24 cellular contexts compared by ENCODE assay signal in the genomic region with DNA sequence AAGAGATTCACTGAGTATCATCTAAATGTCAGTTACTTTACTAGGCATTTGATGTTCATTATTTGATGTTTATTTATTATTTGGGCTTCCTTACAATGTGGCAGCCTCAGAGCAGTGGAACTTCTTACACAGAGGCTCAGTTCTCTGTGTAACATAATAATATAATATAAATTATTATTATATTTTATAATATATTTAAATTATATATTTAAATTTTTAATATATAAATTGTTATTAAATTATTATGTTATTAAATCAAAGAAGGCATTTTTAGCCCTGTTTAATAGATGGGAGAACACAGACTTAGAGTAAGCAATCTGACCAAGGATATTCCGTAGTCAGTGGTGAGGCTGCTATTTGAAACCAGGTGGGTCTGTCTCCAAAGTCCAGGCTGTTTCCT.
"Had no signal": no experiment of that assay in that cellular context is flagged by ENCODE, and none has a peak within 500 bp of the region (broad histone marks: within the 10 kb centered on the region; RNA-seq: fewer than 3 reads in every experiment).

No MANE protein-coding gene starts in this region.

- ATAC-seq: stimulated activated memory B cell treated with anti-CD40 and anti-IgM and Interleukin-4, amounts not matched to agents 10 μg/mL and 1 μg/mL and 100 μg/mL, for 72 hours; stimulated activated naive B cell treated with anti-CD40 and anti-IgM and Interleukin-4, amounts not matched to agents 10 μg/mL and 1 μg/mL and 100 μg/mL, for 72 hours; stimulated activated naive CD8-positive, alpha-beta T cell treated with anti-CD3 and anti-CD28 coated beads, Interleukin-15, amount 100 ng/mL, for 72 hours; stimulated activated naive CD8-positive, alpha-beta T cell treated with anti-CD3 and anti-CD28 coated beads, Interleukin-15, Interleukin-2, amounts not matched to agents 100 U/mL and 50 U/mL, for 24 hours; upper lobe of right lung had no signal

- H3K9me3 Mint-ChIP-seq: stimulated activated memory B cell treated with anti-CD40 and anti-IgM and Interleukin-4, amounts not matched to agents 10 μg/mL and 1 μg/mL and 100 μg/mL, for 72 hours; stimulated activated naive CD8-positive, alpha-beta T cell treated with anti-CD3 and anti-CD28 coated beads, Interleukin-15, Interleukin-2, amounts not matched to agents 100 ng/mL and 50 ng/mL, for 24 hours; type B pancreatic cell had no signal

- H3K4me1 Mint-ChIP-seq: stimulated activated memory B cell treated with anti-CD40 and anti-IgM and Interleukin-4, amounts not matched to agents 10 μg/mL and 1 μg/mL and 100 μg/mL, for 72 hours; stimulated activated naive B cell treated with anti-CD40 and anti-IgM and Interleukin-4, amounts not matched to agents 10 μg/mL and 1 μg/mL and 100 μg/mL, for 72 hours; stimulated activated naive CD8-positive, alpha-beta T cell treated with anti-CD3 and anti-CD28 coated beads, Interleukin-15, amount 100 ng/mL, for 72 hours had no signal

- H3K27me3 Mint-ChIP-seq: stimulated activated memory B cell treated with anti-CD40 and anti-IgM and Interleukin-4, amounts not matched to agents 10 μg/mL and 1 μg/mL and 100 μg/mL, for 72 hours had no signal

- H3K36me3 Mint-ChIP-seq: stimulated activated memory B cell treated with anti-CD40 and anti-IgM and Interleukin-4, amounts not matched to agents 10 μg/mL and 1 μg/mL and 100 μg/mL, for 72 hours; stimulated activated naive B cell treated with anti-CD40 and anti-IgM and Interleukin-4, amounts not matched to agents 10 μg/mL and 1 μg/mL and 100 μg/mL, for 72 hours; type B pancreatic cell had no signal

- H3K4me3 Mint-ChIP-seq: stimulated activated memory B cell treated with anti-CD40 and anti-IgM and Interleukin-4, amounts not matched to agents 10 μg/mL and 1 μg/mL and 100 μg/mL, for 72 hours; stimulated activated naive B cell treated with anti-CD40 and anti-IgM and Interleukin-4, amounts not matched to agents 10 μg/mL and 1 μg/mL and 100 μg/mL, for 72 hours; stimulated activated naive CD8-positive, alpha-beta T cell treated with anti-CD3 and anti-CD28 coated beads, Interleukin-15, amount 100 ng/mL, for 72 hours; stimulated activated naive CD8-positive, alpha-beta T cell treated with anti-CD3 and anti-CD28 coated beads, Interleukin-15, Interleukin-2, amounts not matched to agents 100 ng/mL and 50 ng/mL, for 24 hours; type B pancreatic cell had no signal

- FAIRE-seq: urothelium cell line had no signal

- DNase-seq: stimulated activated CD4-positive, alpha-beta T cell treated with anti-CD3 and anti-CD28 coated beads, Interleukin-2, amount 100 ng/mL, for 48 hours; stimulated activated CD4-positive, alpha-beta T cell treated with anti-CD3 and anti-CD28 coated beads, Interleukin-4, amount 100 ng/mL, for 1 hour; stimulated activated CD4-positive, alpha-beta T cell treated with anti-CD3 and anti-CD28 coated beads, Interleukin-4, amount 100 ng/mL, for 24 hours; stimulated activated CD4-positive, alpha-beta T cell treated with anti-CD3 and anti-CD28 coated beads, Interleukin-4, amount 100 ng/mL, for 4 hours; stimulated activated CD8-positive, alpha-beta memory T cell treated with anti-CD3 and anti-CD28 coated beads, Interleukin-4, amount 100 ng/mL, for 48 hours; stimulated activated naive B cell treated with anti-CD40 and anti-IgM and Interleukin-4, amounts not matched to agents 10 μg/mL and 1 μg/mL and 100 μg/mL, for 72 hours; stimulated activated naive CD4-positive, alpha-beta T cell; stimulated activated naive CD4-positive, alpha-beta T cell treated with Interleukin-2 at 50 U/mL for 16 hours; stimulated activated naive CD8-positive, alpha-beta T cell treated with anti-CD3 and anti-CD28 coated beads, Interleukin-15, amount 100 ng/mL, for 72 hours; stimulated activated naive CD8-positive, alpha-beta T cell treated with anti-CD3 and anti-CD28 coated beads, Interleukin-15, Interleukin-2, amounts not matched to agents 100 U/mL and 50 U/mL, for 24 hours; stomach; substantia nigra; testis; thyroid gland; tibial artery; transverse colon; trophoblast cell; upper lobe of left lung; upper lobe of right lung; uterus had no signal

- H3K27ac Mint-ChIP-seq: stimulated activated memory B cell treated with anti-CD40 and anti-IgM and Interleukin-4, amounts not matched to agents 10 μg/mL and 1 μg/mL and 100 μg/mL, for 72 hours; stimulated activated naive B cell treated with anti-CD40 and anti-IgM and Interleukin-4, amounts not matched to agents 10 μg/mL and 1 μg/mL and 100 μg/mL, for 72 hours; stimulated activated naive CD8-positive, alpha-beta T cell treated with anti-CD3 and anti-CD28 coated beads, Interleukin-15, amount 100 ng/mL, for 72 hours; stimulated activated naive CD8-positive, alpha-beta T cell treated with anti-CD3 and anti-CD28 coated beads, Interleukin-15, Interleukin-2, amounts not matched to agents 100 ng/mL and 50 ng/mL, for 24 hours; type B pancreatic cell had no signal
